ENCODE assay signal across 18 cellular contexts in the genomic region with DNA sequence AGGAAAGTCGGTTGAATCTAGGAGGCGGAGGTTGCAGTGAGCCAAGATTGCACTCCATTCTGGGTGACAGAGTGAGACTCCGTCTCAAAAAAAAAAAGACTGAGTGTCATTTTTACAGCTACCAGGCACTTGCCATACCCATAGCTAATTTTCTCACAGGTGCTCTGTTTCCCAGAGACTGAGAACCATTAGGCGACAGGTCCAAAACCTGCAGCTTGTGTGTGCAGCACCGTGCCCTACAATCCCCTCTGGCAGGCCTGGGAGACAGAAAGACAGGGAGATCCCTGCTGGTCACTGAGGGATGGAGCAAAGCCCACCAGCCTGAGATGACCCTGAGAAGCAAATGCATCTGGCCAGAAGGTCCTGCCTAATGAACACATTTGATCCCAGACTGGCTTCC. TPM values are rescaled to one million over a fixed set of nuclear protein-coding genes. Genes with fewer than 3 reads are reported as not detected.
DNase-seq lines count a peak whose midpoint lies in the region; ATAC-seq and TF ChIP-seq lines count a peak whose summit lies in the region.
"Had no signal": no experiment of that assay in that cellular context is flagged by ENCODE, and none has a peak within 500 bp of the region (broad histone marks: within the 10 kb centered on the region; RNA-seq: fewer than 3 reads in every experiment).

No MANE protein-coding gene starts in this region.

- peak overlapping the region; percentile 95 for H3K4me3 ChIP-seq in Loucy (ENCODE audit: low read length, poor library complexity, severe bottlenecking)

- no peak overlapping the region for H2AFZ ChIP-seq in Loucy (ENCODE audit: low read length)

- H3K4me1 ChIP-seq in Loucy (ENCODE audit: insufficient read depth, low read length, poor library complexity, severe bottlenecking): peaks cover 4% of the 10 kb centered on the region

- no peak for DNase-seq in T-helper 2 cell treated with Interferon-gamma antibody and Interleukin-4, amounts not matched to agents 5 μg/mL and 100 μg/mL, for 36 hours (ENCODE audit: low spot score)
- DNase-seq in T-helper 2 cell (no peak), neural crest cell (ENCODE audit: low read depth, low spot score) (no peak), chondrocyte (ENCODE audit: low spot score) (no peak), LoVo (ENCODE audit: low spot score) (no peak)
- DNase-seq in activated naive CD8-positive, alpha-beta T cell treated with anti-CD3 and anti-CD28 coated beads, Interleukin-2, amount 10 ng/mL, durations not matched to agents 7 days and 5 days: no peak
- DNase-seq: activated CD8-positive, alpha-beta memory T cell treated with anti-CD3 and anti-CD28 coated beads, Interleukin-2, amount 50 U/mL, for 48 hours; DMS 273 treated with DMSO at 0.1 percent for 48 hours; left colon; NCI-H1092; T-helper 9 cell; upper lobe of right lung had no signal

- no peaks in the 10 kb centered on the region for H3K27me3 ChIP-seq in Loucy (ENCODE audit: insufficient read depth, low read length, poor library complexity, severe bottlenecking)
- H3K27me3 ChIP-seq: upper lobe of right lung had no signal

- ATAC-seq in activated naive CD8-positive, alpha-beta T cell treated with anti-CD3 and anti-CD28 coated beads, Interleukin-2, amount 10 ng/mL, durations not matched to agents 7 days and 5 days (ENCODE audit: low read depth): no peak
- ATAC-seq in GM18502 (IDR thresholded peaks at IDR 0.05; ENCODE audit: poor library complexity, unreplicated experiment): no peak
- ATAC-seq: left colon, Panc1, upper lobe of right lung had no signal

- H3K9me3 Mint-ChIP-seq in T-helper 2 cell treated with Interferon-gamma antibody and Interleukin-4, amounts not matched to agents 5 μg/mL and 100 μg/mL, for 36 hours: no peaks in the 10 kb centered on the region
- no peaks in the 10 kb centered on the region for H3K9me3 Mint-ChIP-seq in activated naive CD8-positive, alpha-beta T cell treated with anti-CD3 and anti-CD28 coated beads, Interleukin-2, amount 10 ng/mL, durations not matched to agents 7 days and 5 days
- H3K9me3 Mint-ChIP-seq in neural crest cell: no peaks in the 10 kb centered on the region
- H3K9me3 Mint-ChIP-seq in chondrocyte (ENCODE audit: low read depth): no peaks in the 10 kb centered on the region

- no peaks in the 10 kb centered on the region for H3F3A ChIP-seq in Loucy (ENCODE audit: low read depth)

- peaks cover 6% of the 10 kb centered on the region for H3K4me1 Mint-ChIP-seq in T-helper 2 cell treated with Interferon-gamma antibody and Interleukin-4, amounts not matched to agents 5 μg/mL and 100 μg/mL, for 36 hours (ENCODE audit: low read depth)
- peaks cover 11% of the 10 kb centered on the region for H3K4me1 Mint-ChIP-seq in activated naive CD8-positive, alpha-beta T cell treated with anti-CD3 and anti-CD28 coated beads, Interleukin-2, amount 10 ng/mL, durations not matched to agents 7 days and 5 days
- H3K4me1 Mint-ChIP-seq in neural crest cell (peaks cover 13% of the 10 kb centered on the region), chondrocyte (ENCODE audit: low read depth) (peaks cover 7% of the 10 kb centered on the region)

- no peak overlapping the region for H3K27ac Mint-ChIP-seq in T-helper 2 cell treated with Interferon-gamma antibody and Interleukin-4, amounts not matched to agents 5 μg/mL and 100 μg/mL, for 36 hours
- no peak overlapping the region for H3K27ac Mint-ChIP-seq in activated naive CD8-positive, alpha-beta T cell treated with anti-CD3 and anti-CD28 coated beads, Interleukin-2, amount 10 ng/mL, durations not matched to agents 7 days and 5 days
- no peak overlapping the region for H3K27ac Mint-ChIP-seq in neural crest cell (ENCODE audit: unreplicated experiment)
- H3K27ac Mint-ChIP-seq in chondrocyte (ENCODE audit: unreplicated experiment): no peak overlapping the region

- peak overlapping the region; percentile 86 for H3K4me2 ChIP-seq in Loucy (ENCODE audit: low read depth, low read length, poor library complexity, severe bottlenecking)

- H3K4me3 Mint-ChIP-seq in T-helper 2 cell treated with Interferon-gamma antibody and Interleukin-4, amounts not matched to agents 5 μg/mL and 100 μg/mL, for 36 hours: peak overlapping the region; percentile 34
- peak overlapping the region; percentile 32 for H3K4me3 Mint-ChIP-seq in activated naive CD8-positive, alpha-beta T cell treated with anti-CD3 and anti-CD28 coated beads, Interleukin-2, amount 10 ng/mL, durations not matched to agents 7 days and 5 days
- H3K4me3 Mint-ChIP-seq in neural crest cell (peak overlapping the region; percentile 90), chondrocyte (ENCODE audit: unreplicated experiment) (no peak overlapping the region)

- no peaks in the 10 kb centered on the region for H3K9me3 ChIP-seq in Loucy (ENCODE audit: insufficient read depth, low read depth, low read length)
- H3K9me3 ChIP-seq: upper lobe of right lung had no signal

- POLR2A ChIA-PET in activated naive CD8-positive, alpha-beta T cell treated with anti-CD3 and anti-CD28 coated beads, Interleukin-2, amount 10 ng/mL, durations not matched to agents 7 days and 5 days (lab: Charles Lee): interaction anchor here (0.6 to 2.3 kb wide), 3 partner anchors 17 to 469 kb away, joined by 3 to 7 read pairs (median 4); a partner anchor contains a TSS

- H3K36me3 Mint-ChIP-seq in T-helper 2 cell treated with Interferon-gamma antibody and Interleukin-4, amounts not matched to agents 5 μg/mL and 100 μg/mL, for 36 hours (ENCODE audit: low read depth): no peaks in the 10 kb centered on the region
- H3K36me3 Mint-ChIP-seq in activated naive CD8-positive, alpha-beta T cell treated with anti-CD3 and anti-CD28 coated beads, Interleukin-2, amount 10 ng/mL, durations not matched to agents 7 days and 5 days: peaks cover 3% of the 10 kb centered on the region
- H3K36me3 Mint-ChIP-seq in neural crest cell (ENCODE audit: low read depth) (peaks cover 8% of the 10 kb centered on the region), chondrocyte (ENCODE audit: low read depth) (no peaks in the 10 kb centered on the region)

- H3K9ac ChIP-seq in Loucy (ENCODE audit: low read depth, low read length, poor library complexity, severe bottlenecking): peak overlapping the region; percentile 99

- H3K27me3 Mint-ChIP-seq in T-helper 2 cell treated with Interferon-gamma antibody and Interleukin-4, amounts not matched to agents 5 μg/mL and 100 μg/mL, for 36 hours (ENCODE audit: low read depth): no peaks in the 10 kb centered on the region
- H3K27me3 Mint-ChIP-seq in activated naive CD8-positive, alpha-beta T cell treated with anti-CD3 and anti-CD28 coated beads, Interleukin-2, amount 10 ng/mL, durations not matched to agents 7 days and 5 days: no peaks in the 10 kb centered on the region
- peaks cover 5% of the 10 kb centered on the region for H3K27me3 Mint-ChIP-seq in neural crest cell (ENCODE audit: low read depth)
- H3K27me3 Mint-ChIP-seq in chondrocyte (ENCODE audit: low read depth): no peaks in the 10 kb centered on the region

- peaks cover 4% of the 10 kb centered on the region for H4K20me1 ChIP-seq in Loucy (ENCODE audit: insufficient read depth, low read length, poor library complexity, severe bottlenecking)

- no peak for TF ChIP-seq CTCF in Loucy (conservative IDR thresholded peaks at IDR 0.05; ENCODE audit: low read length)
- no peak for TF ChIP-seq CTCF in neural crest cell (conservative IDR thresholded peaks at IDR 0.05)
- TF ChIP-seq CTCF in chondrocyte (IDR thresholded peaks at IDR 0.05): no peak

- H3K36me3 ChIP-seq in Loucy (ENCODE audit: insufficient read depth, low read length): no peaks in the 10 kb centered on the region
- H3K36me3 ChIP-seq: upper lobe of right lung had no signal

- no peaks in the 10 kb centered on the region for H3K9me2 ChIP-seq in Loucy (replicated peaks; ENCODE audit: low read depth, low read length)

- H3K79me2 ChIP-seq in Loucy (ENCODE audit: insufficient read depth, low read length): peaks cover 48% of the 10 kb centered on the region

RNA-seq across cellular contexts. Expression of a gene that starts 2.7 kb away (rescaled TPM):
- total RNA-seq in activated naive CD8-positive, alpha-beta T cell treated with anti-CD3 and anti-CD28 coated beads, Interleukin-2, amount 10 ng/mL, durations not matched to agents 7 days and 5 days: 10 to 100 TPM; 20.6 to 23.2 TPM
- total RNA-seq in neural crest cell (36.9 and 37.9 TPM in 2 replicates), chondrocyte (2.5 to 4.0 TPM (median 2.5 TPM) in 3 replicates)

RNA-seq across cellular contexts. Expression of a gene that starts 28.2 kb away (rescaled TPM):
- not detected for total RNA-seq in activated naive CD8-positive, alpha-beta T cell treated with anti-CD3 and anti-CD28 coated beads, Interleukin-2, amount 10 ng/mL, durations not matched to agents 7 days and 5 days
- total RNA-seq in neural crest cell (0.32 and 0.40 TPM in 2 replicates), chondrocyte (not detected in 3 replicates)
- total RNA-seq: A172, bronchial epithelial cell, osteoblast had no signal

RNA-seq across cellular contexts. Expression of a gene that starts 45.8 kb away (rescaled TPM):
- under 1 TPM; 0.14 TPM for total RNA-seq in activated naive CD8-positive, alpha-beta T cell treated with anti-CD3 and anti-CD28 coated beads, Interleukin-2, amount 10 ng/mL, durations not matched to agents 7 days and 5 days
- 17.2 and 17.4 TPM in 2 replicates for total RNA-seq in neural crest cell
- total RNA-seq in chondrocyte: 58.7 to 62.8 TPM (median 61.2 TPM) in 3 replicates

Comparison
In these comparisons a context has a peak if more than half of its experiments do, and no peak if none do; other contexts are left out.
1. RNA of a gene that starts 45.8 kb away (total RNA-seq): 58.7 to 62.8 TPM in chondrocyte and 17.2 to 17.4 TPM in neural crest cell; 0.14 TPM in activated naive CD8-positive, alpha-beta T cell treated with anti-CD3 and anti-CD28 coated beads, Interleukin-2, amount 10 ng/mL, durations not matched to agents 7 days and 5 days; every median in the first group is over 10 times any median in the second.